In the genomic region with DNA sequence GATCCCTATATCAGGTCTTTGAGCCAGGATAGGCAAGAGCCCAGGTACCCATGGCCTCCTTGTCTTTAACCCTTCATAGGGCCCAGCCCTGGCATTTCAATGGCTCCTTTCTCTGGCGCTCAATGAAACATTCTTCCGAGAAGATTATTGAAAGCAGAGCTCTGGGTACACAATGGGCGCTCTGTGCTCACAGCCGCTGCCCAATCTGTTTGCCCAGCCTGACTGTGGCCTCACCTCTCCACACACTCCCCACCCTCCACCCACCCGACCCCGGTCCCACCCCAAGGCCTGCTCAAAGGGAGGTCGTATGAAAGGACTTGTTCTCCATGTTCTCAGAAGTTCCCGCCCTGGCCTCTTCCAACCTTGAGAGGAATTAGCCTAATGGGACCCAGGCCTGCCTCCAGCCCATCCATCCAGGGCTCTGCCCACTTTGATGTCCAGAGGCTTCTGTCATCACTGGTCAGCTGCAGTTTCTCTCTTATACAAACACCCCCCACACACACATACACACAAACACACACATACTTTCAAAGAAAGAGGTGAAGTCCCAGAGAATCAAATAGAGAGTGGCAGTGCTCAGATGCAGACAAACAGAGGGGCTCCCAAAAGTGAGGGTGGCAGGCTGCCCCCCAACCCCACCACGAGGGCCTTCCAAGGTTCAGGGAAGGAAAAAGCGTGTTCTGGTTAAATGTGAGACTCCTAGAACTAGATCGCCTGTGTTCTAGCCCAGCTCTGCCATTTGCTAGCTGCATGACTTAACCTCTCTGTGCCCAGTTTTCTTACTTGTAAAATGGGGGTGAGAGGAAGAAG, we compare ENCODE assay signal across 1 cellular context.
TF ChIP-seq lines count a peak whose summit lies in the region.

No MANE protein-coding gene starts in this region.

TF ChIP-seq in IMR-90, 13 proteins besides CTCF, POLR2A, EP300 and RAD21 (continued from another document):
- no peak for TF ChIP-seq NFE2L2 (IDR thresholded peaks at IDR 0.05; ENCODE audit: low read depth, low read length)
